Comparison of ENCODE assay signal across 1 cellular context in the genomic region with DNA sequence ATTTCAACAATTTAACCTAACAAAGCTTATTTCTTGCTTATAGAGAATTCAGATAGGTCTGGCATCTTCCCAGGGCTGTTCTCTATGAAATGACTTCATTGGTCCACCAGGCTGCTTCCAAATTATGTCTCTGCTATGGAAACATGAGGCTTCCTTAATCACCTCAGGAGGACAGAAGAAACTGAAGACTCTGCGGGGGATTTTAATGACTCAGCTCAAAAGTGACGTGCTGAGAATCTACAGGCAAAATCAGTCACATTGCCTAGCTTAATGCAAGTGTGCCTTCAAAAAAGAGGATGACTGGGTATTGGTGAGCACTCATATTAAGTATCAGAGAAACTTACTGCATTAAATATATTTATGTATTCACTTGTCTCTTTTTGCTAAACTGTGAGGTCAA.
TF ChIP-seq lines count a peak whose summit lies in the region.

No MANE protein-coding gene starts in this region.

TF ChIP-seq in GM23338, 12 proteins besides CTCF, POLR2A, EP300 and RAD21 (continued from another document):
- TF ChIP-seq, protein P1, sequence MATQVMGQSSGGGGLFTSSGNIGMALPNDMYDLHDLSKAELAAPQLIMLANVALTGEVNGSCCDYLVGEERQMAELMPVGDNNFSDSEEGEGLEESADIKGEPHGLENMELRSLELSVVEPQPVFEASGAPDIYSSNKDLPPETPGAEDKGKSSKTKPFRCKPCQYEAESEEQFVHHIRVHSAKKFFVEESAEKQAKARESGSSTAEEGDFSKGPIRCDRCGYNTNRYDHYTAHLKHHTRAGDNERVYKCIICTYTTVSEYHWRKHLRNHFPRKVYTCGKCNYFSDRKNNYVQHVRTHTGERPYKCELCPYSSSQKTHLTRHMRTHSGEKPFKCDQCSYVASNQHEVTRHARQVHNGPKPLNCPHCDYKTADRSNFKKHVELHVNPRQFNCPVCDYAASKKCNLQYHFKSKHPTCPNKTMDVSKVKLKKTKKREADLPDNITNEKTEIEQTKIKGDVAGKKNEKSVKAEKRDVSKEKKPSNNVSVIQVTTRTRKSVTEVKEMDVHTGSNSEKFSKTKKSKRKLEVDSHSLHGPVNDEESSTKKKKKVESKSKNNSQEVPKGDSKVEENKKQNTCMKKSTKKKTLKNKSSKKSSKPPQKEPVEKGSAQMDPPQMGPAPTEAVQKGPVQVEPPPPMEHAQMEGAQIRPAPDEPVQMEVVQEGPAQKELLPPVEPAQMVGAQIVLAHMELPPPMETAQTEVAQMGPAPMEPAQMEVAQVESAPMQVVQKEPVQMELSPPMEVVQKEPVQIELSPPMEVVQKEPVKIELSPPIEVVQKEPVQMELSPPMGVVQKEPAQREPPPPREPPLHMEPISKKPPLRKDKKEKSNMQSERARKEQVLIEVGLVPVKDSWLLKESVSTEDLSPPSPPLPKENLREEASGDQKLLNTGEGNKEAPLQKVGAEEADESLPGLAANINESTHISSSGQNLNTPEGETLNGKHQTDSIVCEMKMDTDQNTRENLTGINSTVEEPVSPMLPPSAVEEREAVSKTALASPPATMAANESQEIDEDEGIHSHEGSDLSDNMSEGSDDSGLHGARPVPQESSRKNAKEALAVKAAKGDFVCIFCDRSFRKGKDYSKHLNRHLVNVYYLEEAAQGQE (IDR thresholded peaks at IDR 0.05; ENCODE audit: unreplicated experiment), result no peak
- TF ChIP-seq JUNB (IDR thresholded peaks at IDR 0.05; ENCODE audit: unreplicated experiment), result no peak
